ENCODE assay signal across 20 cellular contexts in the genomic region with DNA sequence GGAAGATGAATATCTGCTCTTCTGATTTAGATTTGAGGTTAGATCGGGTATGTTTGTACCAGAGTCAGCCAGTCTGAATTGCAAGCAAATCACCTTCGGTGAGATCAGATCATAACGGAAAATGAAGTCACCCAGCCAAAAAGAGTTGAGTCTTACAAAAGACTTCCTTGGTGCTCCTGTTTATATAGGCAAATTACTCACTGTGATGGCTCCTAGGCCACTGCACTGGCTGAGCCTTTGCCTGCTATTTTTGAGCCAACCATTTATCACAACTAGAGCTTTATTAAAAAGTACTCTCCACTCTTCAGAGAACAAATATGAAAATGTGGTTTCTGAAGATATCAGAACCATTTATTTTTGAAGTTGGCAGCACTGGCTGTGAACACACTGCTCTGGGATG.
DNase-seq lines count a peak whose midpoint lies in the region; TF ChIP-seq lines count a peak whose summit lies in the region.
"Had no signal": no experiment of that assay in that cellular context is flagged by ENCODE, and none has a peak within 500 bp of the region (broad histone marks: within the 10 kb centered on the region; RNA-seq: fewer than 3 reads in every experiment).

No MANE protein-coding gene starts in this region.

- DNase-seq in NCI-H1092 treated with DMSO at 0.1 percent for 48 hours (lab: John Stamatoyannopoulos, UW) (peak; percentile 12), NCI-H1092 (lab: John Stamatoyannopoulos, UW) (no peak), Karpas-422 (peak; percentile 90), OCI-LY7 (ENCODE audit: low spot score) (peak; percentile 74), stromal cell of bone marrow (ENCODE audit: low read depth) (peak; percentile 17), COLO829 (ENCODE audit: low spot score) (no peak)
- DNase-seq in activated CD8-positive, alpha-beta memory T cell treated with anti-CD3 and anti-CD28 coated beads for 24 hours = no peak
- DNase-seq in activated T-helper 1 cell treated with anti-CD3 and anti-CD28 coated beads, Interleukin-12 subunit alpha, Interleukin-12 subunit beta, Interleukin-2, Interleukin-4 antibody, amounts not matched to agents 30 ng/mL and 10 ng/mL and 1 ng/mL, durations not matched to agents 14 hours and 24 hours and 36 hours (ENCODE audit: low spot score) = no peak
- DNase-seq: CD8-positive, alpha-beta memory T cell; EL; KBM-7; MG63; NCI-H1417 treated with DMSO at 0.1 percent for 48 hours; NCI-H2081; NCI-H2227 treated with DMSO at 0.1 percent for 48 hours; NCI-H82; SIG-M5 had no signal

- no peak overlapping the region for H3K27ac Mint-ChIP-seq in activated T-helper 1 cell treated with anti-CD3 and anti-CD28 coated beads, Interleukin-12 subunit alpha, Interleukin-12 subunit beta, Interleukin-2, Interleukin-4 antibody, amounts not matched to agents 30 ng/mL and 10 ng/mL and 1 ng/mL, durations not matched to agents 14 hours and 24 hours and 36 hours
- H3K27ac Mint-ChIP-seq: CD8-positive, alpha-beta memory T cell had no signal

- no peaks in the 10 kb centered on the region for H3K36me3 Mint-ChIP-seq in activated T-helper 1 cell treated with anti-CD3 and anti-CD28 coated beads, Interleukin-12 subunit alpha, Interleukin-12 subunit beta, Interleukin-2, Interleukin-4 antibody, amounts not matched to agents 30 ng/mL and 10 ng/mL and 1 ng/mL, durations not matched to agents 14 hours and 24 hours and 36 hours (ENCODE audit: low read depth)
- H3K36me3 Mint-ChIP-seq: CD8-positive, alpha-beta memory T cell had no signal

- peaks cover 9% of the 10 kb centered on the region for H3K27me3 Mint-ChIP-seq in activated T-helper 1 cell treated with anti-CD3 and anti-CD28 coated beads, Interleukin-12 subunit alpha, Interleukin-12 subunit beta, Interleukin-2, Interleukin-4 antibody, amounts not matched to agents 30 ng/mL and 10 ng/mL and 1 ng/mL, durations not matched to agents 14 hours and 24 hours and 36 hours (ENCODE audit: insufficient read depth)

- H3K4me2 ChIP-seq in Karpas-422 (ENCODE audit: low read depth, low read length, poor library complexity, severe bottlenecking) = peak overlapping the region; percentile 68
- peak overlapping the region; percentile 68 for H3K4me2 ChIP-seq in OCI-LY7 (ENCODE audit: low read length)
- H3K4me2 ChIP-seq: BLaER1 had no signal

- POLR2A ChIA-PET in OCI-LY7 (lab: Charles Lee) = interaction anchor here (0.6 to 1.1 kb wide), 4 partner anchors 10 to 555 kb away, joined by 3 to 4 read pairs (median 4); no protein-coding TSS in a partner anchor

- no peak for TF ChIP-seq CTCF in OCI-LY7 (conservative IDR thresholded peaks at IDR 0.05; ENCODE audit: low read length)

- no peaks in the 10 kb centered on the region for H4K20me1 ChIP-seq in Karpas-422 (ENCODE audit: insufficient read depth, low read depth, low read length)
- no peaks in the 10 kb centered on the region for H4K20me1 ChIP-seq in OCI-LY7 (ENCODE audit: insufficient read depth, low read length)
- H4K20me1 ChIP-seq: BLaER1 had no signal

- H3K27me3 ChIP-seq in Karpas-422 (ENCODE audit: low read length) = no peaks in the 10 kb centered on the region
- H3K27me3 ChIP-seq: BLaER1, MG63 had no signal

- H3K9me3 Mint-ChIP-seq in activated T-helper 1 cell treated with anti-CD3 and anti-CD28 coated beads, Interleukin-12 subunit alpha, Interleukin-12 subunit beta, Interleukin-2, Interleukin-4 antibody, amounts not matched to agents 30 ng/mL and 10 ng/mL and 1 ng/mL, durations not matched to agents 14 hours and 24 hours and 36 hours = no peaks in the 10 kb centered on the region

- H3K9me3 ChIP-seq in Karpas-422 (ENCODE audit: low read length) (no peaks in the 10 kb centered on the region), OCI-LY7 (ENCODE audit: low read length) (no peaks in the 10 kb centered on the region)
- H3K9me3 ChIP-seq: BLaER1, MG63 had no signal

- H3K4me1 ChIP-seq in Karpas-422 (ENCODE audit: low read length) = peaks cover 68% of the 10 kb centered on the region
- peaks cover 70% of the 10 kb centered on the region for H3K4me1 ChIP-seq in OCI-LY7 (ENCODE audit: insufficient read depth, low read length, poor library complexity, severe bottlenecking)
- H3K4me1 ChIP-seq: BLaER1 had no signal

- H3K36me3 ChIP-seq in Karpas-422 (ENCODE audit: insufficient read depth, low read length) (no peaks in the 10 kb centered on the region), OCI-LY7 (ENCODE audit: insufficient read depth, low read length) (no peaks in the 10 kb centered on the region)
- H3K36me3 ChIP-seq: BLaER1, MG63 had no signal

- no peaks in the 10 kb centered on the region for H3K79me2 ChIP-seq in Karpas-422 (ENCODE audit: low read length)
- H3K79me2 ChIP-seq in OCI-LY7 (ENCODE audit: insufficient read depth, low read depth, low read length) = no peaks in the 10 kb centered on the region

- intact Hi-C loops in OCI-LY7 (cut with micrococcal nuclease; ENCODE audit: unreplicated experiment) = no loop called here
- intact Hi-C loops in activated T-helper 1 cell treated with anti-CD3 and anti-CD28 coated beads, Interleukin-12 subunit alpha, Interleukin-12 subunit beta, Interleukin-2, Interleukin-4 antibody, amounts not matched to agents 30 ng/mL and 10 ng/mL and 1 ng/mL, durations not matched to agents 14 hours and 24 hours and 36 hours (cut with micrococcal nuclease) = no loop called here

- peak overlapping the region; percentile 28 for H2AFZ ChIP-seq in Karpas-422 (ENCODE audit: low read length)
- H2AFZ ChIP-seq in OCI-LY7 (ENCODE audit: low read length) = no peak overlapping the region; the same call in 1 of the 2 replicates

- H3K27ac ChIP-seq in Karpas-422 (ENCODE audit: low read length) (peak overlapping the region; percentile 99), OCI-LY7 (ENCODE audit: low read depth, low read length, poor library complexity, severe bottlenecking) (peak overlapping the region; percentile 90)
- H3K27ac ChIP-seq: 22Rv1, BLaER1, HL-60 had no signal

- H3K4me1 Mint-ChIP-seq in activated T-helper 1 cell treated with anti-CD3 and anti-CD28 coated beads, Interleukin-12 subunit alpha, Interleukin-12 subunit beta, Interleukin-2, Interleukin-4 antibody, amounts not matched to agents 30 ng/mL and 10 ng/mL and 1 ng/mL, durations not matched to agents 14 hours and 24 hours and 36 hours (ENCODE audit: low read depth) = no peaks in the 10 kb centered on the region
- H3K4me1 Mint-ChIP-seq: CD8-positive, alpha-beta memory T cell had no signal

- CTCF ChIA-PET in OCI-LY7 (lab: Charles Lee; ENCODE audit: unreplicated experiment) = no interaction called here

- H3K4me3 ChIP-seq in Karpas-422 (ENCODE audit: low read length) = peak overlapping the region; percentile 50
- H3K4me3 ChIP-seq in OCI-LY7 (ENCODE audit: low read depth, low read length, poor library complexity, severe bottlenecking) = peak overlapping the region; percentile 34
- H3K4me3 ChIP-seq: BLaER1, MG63 had no signal

- peak overlapping the region; percentile 72 for H3K9ac ChIP-seq in Karpas-422 (ENCODE audit: low read length)
- H3K9ac ChIP-seq: BLaER1 had no signal

- no peak overlapping the region for H3K4me3 Mint-ChIP-seq in activated T-helper 1 cell treated with anti-CD3 and anti-CD28 coated beads, Interleukin-12 subunit alpha, Interleukin-12 subunit beta, Interleukin-2, Interleukin-4 antibody, amounts not matched to agents 30 ng/mL and 10 ng/mL and 1 ng/mL, durations not matched to agents 14 hours and 24 hours and 36 hours
- H3K4me3 Mint-ChIP-seq: CD8-positive, alpha-beta memory T cell had no signal

- BruUV-seq in OCI-LY7 (replicated peaks; lab: Mats Ljungman, UMichigan) = no TSS peak

- H3K9me2 ChIP-seq in Karpas-422 (replicated peaks; ENCODE audit: insufficient read depth, low read length) (no peaks in the 10 kb centered on the region), OCI-LY7 (ENCODE audit: insufficient read depth, low read length) (no peaks in the 10 kb centered on the region)

Comparison
In these comparisons a context has a peak if more than half of its experiments do, and no peak if none do; other contexts are left out.
1. DNase-seq: peak in NCI-H1092 treated with DMSO at 0.1 percent for 48 hours (single experiment), Karpas-422 (single experiment), OCI-LY7 (single experiment) and stromal cell of bone marrow (single experiment); none in NCI-H1092 (single experiment), COLO829 (single experiment), activated CD8-positive, alpha-beta memory T cell treated with anti-CD3 and anti-CD28 coated beads for 24 hours (single experiment) and activated T-helper 1 cell treated with anti-CD3 and anti-CD28 coated beads, Interleukin-12 subunit alpha, Interleukin-12 subunit beta, Interleukin-2, Interleukin-4 antibody, amounts not matched to agents 30 ng/mL and 10 ng/mL and 1 ng/mL, durations not matched to agents 14 hours and 24 hours and 36 hours (single experiment).